27 cellular contexts compared by ENCODE assay signal in genomic region chr2:71961289-71962027, GRCh38.
"Had no signal": no experiment of that assay in that cellular context is flagged by ENCODE, and none has a peak within 500 bp of the region (broad histone marks: within the 10 kb centered on the region; RNA-seq: fewer than 3 reads in every experiment).

No MANE protein-coding gene starts in this region.

- FAIRE-seq: colon had no signal

- H3K36me3 ChIP-seq: ascending aorta, breast epithelium, esophagus squamous epithelium, gastroesophageal sphincter had no signal

- H3K4me1 Mint-ChIP-seq: activated CD4-positive, alpha-beta memory T cell treated with anti-CD3 and anti-CD28 coated beads, Interleukin-2, amount 10 ng/mL, durations not matched to agents 7 days and 5 days; activated CD4-positive, alpha-beta T cell treated with anti-CD3 and anti-CD28 coated beads, Interleukin-2, amount 10 ng/mL, durations not matched to agents 7 days and 5 days; activated naive CD4-positive, alpha-beta T cell treated with anti-CD3 and anti-CD28 coated beads, Interleukin-2, amount 10 ng/mL, durations not matched to agents 7 days and 5 days; activated naive CD8-positive, alpha-beta T cell treated with anti-CD3 and anti-CD28 coated beads, Interleukin-2, amount 10 ng/mL, durations not matched to agents 7 days and 5 days; brain had no signal

- H3K27me3 ChIP-seq: ascending aorta, breast epithelium had no signal

- DNase-seq: activated CD4-positive, alpha-beta memory T cell treated with anti-CD3 and anti-CD28 coated beads, Interleukin-2, amount 10 ng/mL, durations not matched to agents 7 days and 5 days; activated CD4-positive, alpha-beta T cell treated with anti-CD3 and anti-CD28 coated beads for 1 hour; activated CD4-positive, alpha-beta T cell treated with anti-CD3 and anti-CD28 coated beads for 4 hours; activated CD4-positive, alpha-beta T cell treated with anti-CD3 and anti-CD28 coated beads, Interleukin-2, amount 10 ng/mL, durations not matched to agents 7 days and 5 days; activated CD4-positive, alpha-beta T cell treated with anti-CD3 and anti-CD28 coated beads, Interleukin-2, amount 50 U/mL, for 4 hours; activated CD8-positive, alpha-beta memory T cell treated with anti-CD3 and anti-CD28 coated beads, Interleukin-2, amount 50 U/mL, for 48 hours; activated gamma-delta T cell; activated naive CD4-positive, alpha-beta T cell; activated naive CD4-positive, alpha-beta T cell treated with anti-CD3 and anti-CD28 coated beads, Interleukin-2, amount 10 ng/mL, durations not matched to agents 7 days and 5 days; activated naive CD8-positive, alpha-beta T cell treated with anti-CD3 and anti-CD28 coated beads, Interleukin-2, amount 10 ng/mL, durations not matched to agents 7 days and 5 days; activated T-cell treated with anti-CD3 and anti-CD28 coated beads for 4 hours; activated T-cell treated with anti-CD3 and anti-CD28 coated beads, Interleukin-2, amount 50 U/mL, for 24 hours; activated T-cell treated with anti-CD3 and anti-CD28 coated beads, Interleukin-2, amount 50 U/mL, for 72 hours; cortex of kidney; dermis blood vessel endothelial cell; effector CD4-positive, alpha-beta T cell; effector memory CD8-positive, alpha-beta T cell; erythroblast; esophagus squamous epithelium; foreskin melanocyte; T-helper 2 cell had no signal

- H3K4me1 ChIP-seq: ascending aorta, breast epithelium, gastroesophageal sphincter had no signal

- H3K36me3 Mint-ChIP-seq: activated naive CD4-positive, alpha-beta T cell treated with anti-CD3 and anti-CD28 coated beads, Interleukin-2, amount 10 ng/mL, durations not matched to agents 7 days and 5 days; activated naive CD8-positive, alpha-beta T cell treated with anti-CD3 and anti-CD28 coated beads, Interleukin-2, amount 10 ng/mL, durations not matched to agents 7 days and 5 days; brain had no signal

- ATAC-seq: activated naive CD4-positive, alpha-beta T cell treated with anti-CD3 and anti-CD28 coated beads, Interleukin-2, amount 50 U/mL, for 72 hours; activated T-cell treated with anti-CD3 and anti-CD28 coated beads, Interleukin-2, amount 50 U/mL, for 72 hours; effector memory CD8-positive, alpha-beta T cell; gastroesophageal sphincter had no signal

- H3K27ac Mint-ChIP-seq: activated CD4-positive, alpha-beta memory T cell treated with anti-CD3 and anti-CD28 coated beads, Interleukin-2, amount 10 ng/mL, durations not matched to agents 7 days and 5 days; activated CD4-positive, alpha-beta T cell treated with anti-CD3 and anti-CD28 coated beads, Interleukin-2, amount 10 ng/mL, durations not matched to agents 7 days and 5 days; activated naive CD4-positive, alpha-beta T cell treated with anti-CD3 and anti-CD28 coated beads, Interleukin-2, amount 10 ng/mL, durations not matched to agents 7 days and 5 days; activated naive CD4-positive, alpha-beta T cell treated with anti-CD3 and anti-CD28 coated beads, Interleukin-2, amount 50 U/mL, for 72 hours; activated naive CD8-positive, alpha-beta T cell treated with anti-CD3 and anti-CD28 coated beads, Interleukin-2, amount 10 ng/mL, durations not matched to agents 7 days and 5 days; activated T-cell treated with anti-CD3 and anti-CD28 coated beads, Interleukin-2, amount 50 U/mL, for 24 hours; activated T-cell treated with anti-CD3 and anti-CD28 coated beads, Interleukin-2, amount 50 U/mL, for 72 hours; brain; effector memory CD8-positive, alpha-beta T cell had no signal

- H3K4me3 Mint-ChIP-seq: activated CD4-positive, alpha-beta memory T cell treated with anti-CD3 and anti-CD28 coated beads, Interleukin-2, amount 10 ng/mL, durations not matched to agents 7 days and 5 days; activated CD4-positive, alpha-beta T cell treated with anti-CD3 and anti-CD28 coated beads, Interleukin-2, amount 10 ng/mL, durations not matched to agents 7 days and 5 days; activated naive CD4-positive, alpha-beta T cell treated with anti-CD3 and anti-CD28 coated beads, Interleukin-2, amount 10 ng/mL, durations not matched to agents 7 days and 5 days; activated naive CD8-positive, alpha-beta T cell treated with anti-CD3 and anti-CD28 coated beads, Interleukin-2, amount 10 ng/mL, durations not matched to agents 7 days and 5 days; activated T-cell treated with anti-CD3 and anti-CD28 coated beads, Interleukin-2, amount 50 U/mL, for 24 hours; activated T-cell treated with anti-CD3 and anti-CD28 coated beads, Interleukin-2, amount 50 U/mL, for 72 hours; brain; effector memory CD8-positive, alpha-beta T cell had no signal

- H3K27ac ChIP-seq: ascending aorta, breast epithelium, esophagus squamous epithelium, gastroesophageal sphincter had no signal

- H3K27me3 Mint-ChIP-seq: activated CD4-positive, alpha-beta memory T cell treated with anti-CD3 and anti-CD28 coated beads, Interleukin-2, amount 10 ng/mL, durations not matched to agents 7 days and 5 days; activated naive CD8-positive, alpha-beta T cell treated with anti-CD3 and anti-CD28 coated beads, Interleukin-2, amount 10 ng/mL, durations not matched to agents 7 days and 5 days; activated T-cell treated with anti-CD3 and anti-CD28 coated beads, Interleukin-2, amount 50 U/mL, for 24 hours had no signal

- H3K4me3 ChIP-seq: ascending aorta, breast epithelium, esophagus squamous epithelium, gastroesophageal sphincter had no signal
